In the genomic region with DNA sequence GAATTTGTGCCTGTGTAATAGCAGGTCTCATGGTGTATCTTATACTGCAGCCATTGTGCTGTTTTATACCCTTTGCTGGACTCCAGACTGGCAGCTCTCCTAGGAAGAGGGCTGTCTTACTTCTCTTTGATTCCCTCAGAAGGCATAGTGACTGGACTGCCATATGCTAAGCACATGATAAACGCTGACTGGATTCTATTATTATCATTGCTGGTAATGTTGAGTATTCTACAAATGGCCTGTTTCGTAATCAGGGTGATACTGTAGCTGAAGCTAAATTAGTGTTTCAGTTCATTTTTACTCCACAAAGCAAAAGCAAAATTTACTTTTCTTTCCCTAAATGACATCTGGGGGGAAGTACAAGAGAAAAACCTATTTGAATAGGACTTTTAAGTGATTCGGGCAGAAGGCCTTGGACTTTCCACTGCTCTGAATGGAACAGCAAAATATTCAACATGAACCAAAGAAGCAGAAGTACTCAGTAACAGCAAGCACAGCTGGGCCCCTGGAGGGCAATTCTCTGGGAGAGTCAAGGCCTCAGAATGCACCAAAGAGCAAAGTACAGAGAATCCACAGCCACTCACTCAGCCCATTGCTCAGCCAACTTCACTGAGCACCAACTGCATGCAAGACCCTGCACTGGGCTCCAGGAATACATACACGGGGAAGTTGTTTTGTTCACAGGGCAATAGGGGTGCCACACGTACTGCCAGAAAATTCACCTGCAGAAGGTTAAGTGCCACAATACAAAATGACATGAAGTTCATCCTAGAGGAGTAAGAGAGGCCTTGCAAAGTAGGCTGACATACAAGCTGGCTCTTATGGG, we compare ENCODE assay signal across 9 cellular contexts. TPM values are rescaled to one million over a fixed set of nuclear protein-coding genes. Genes with fewer than 3 reads are reported as not detected.
A peak's percentile ranks its signal among the peaks of the same experiment; 100 is the strongest.
DNase-seq lines count a peak whose midpoint lies in the region; ATAC-seq and TF ChIP-seq lines count a peak whose summit lies in the region.
"Had no signal": no experiment of that assay in that cellular context is flagged by ENCODE, and none has a peak within 500 bp of the region (broad histone marks: within the 10 kb centered on the region; RNA-seq: fewer than 3 reads in every experiment).

No MANE protein-coding gene starts in this region.

- no peaks in the 10 kb centered on the region for H3K9me3 ChIP-seq in heart right ventricle
- H3K9me3 ChIP-seq in tibial nerve, result no peaks in the 10 kb centered on the region
- H3K9me3 ChIP-seq: adrenal gland had no signal

- ATAC-seq in HG02981 (IDR thresholded peaks at IDR 0.05; ENCODE audit: unreplicated experiment), result peak; percentile 60
- peak; percentile 71 to 90 (median 87) for ATAC-seq in heart right ventricle

- H3K27ac ChIP-seq in heart right ventricle (peak overlapping the region in 7 of 10 donors; percentile 6 to 87 (median 61)), tibial nerve (peak overlapping the region in 3 of 4 donors; percentile 4 to 82 (median 65))

- H3K4me1 ChIP-seq in heart right ventricle, result peaks cover 0 to 69% (median 12%) of the 10 kb centered on the region in 9 donors
- H3K4me1 ChIP-seq in tibial nerve, result peaks cover 0 to 20% (median 13%) of the 10 kb centered on the region in 4 donors
- H3K4me1 ChIP-seq: adrenal gland had no signal

- peak overlapping the region; percentile 78 for H3K4me3 Mint-ChIP-seq in activated naive CD4-positive, alpha-beta T cell treated with anti-CD3 and anti-CD28 coated beads, Interleukin-2, amount 50 U/mL, for 24 hours
- H3K4me3 Mint-ChIP-seq in Calu3 (ENCODE audit: low read depth, unreplicated experiment), result no peak overlapping the region

- no peak for TF ChIP-seq POLR2A in tibial nerve (IDR thresholded peaks at IDR 0.05)

- peak overlapping the region; percentile 96 for H3K27ac Mint-ChIP-seq in activated naive CD4-positive, alpha-beta T cell treated with anti-CD3 and anti-CD28 coated beads, Interleukin-2, amount 50 U/mL, for 24 hours
- H3K27ac Mint-ChIP-seq in Calu3 (ENCODE audit: unreplicated experiment), result no peak overlapping the region

- intact Hi-C loops in heart right ventricle (cut with DNase I) (no loop called here), Calu3 (cut with micrococcal nuclease; ENCODE audit: unreplicated experiment) (no loop called here)

- TF ChIP-seq CTCF in heart right ventricle (IDR thresholded peaks at IDR 0.05), result no peak
- no peak for TF ChIP-seq CTCF in tibial nerve (IDR thresholded peaks at IDR 0.05)
- no peak for TF ChIP-seq CTCF in Calu3 (IDR thresholded peaks at IDR 0.05; ENCODE audit: unreplicated experiment)

- CTCF ChIA-PET in Calu3 (lab: Charles Lee), result no interaction called here

- peaks cover 26% of the 10 kb centered on the region for H3K4me1 Mint-ChIP-seq in activated naive CD4-positive, alpha-beta T cell treated with anti-CD3 and anti-CD28 coated beads, Interleukin-2, amount 50 U/mL, for 24 hours
- H3K4me1 Mint-ChIP-seq in Calu3 (ENCODE audit: low read depth, unreplicated experiment), result no peaks in the 10 kb centered on the region

- no peak for DNase-seq in activated naive CD4-positive, alpha-beta T cell (lab: John Stamatoyannopoulos, UW)
- DNase-seq in RPMI8226 (peak; percentile 35), heart right ventricle (no peak), tibial nerve (ENCODE audit: low spot score in 2 of 2) (peak in 1 of 2 donors; percentile 55), Calu3 (no peak), NCI-H2196 (lab: John Stamatoyannopoulos, UW; ENCODE audit: unreplicated experiment) (no peak)

- BruUV-seq in Calu3 (replicated peaks; lab: Mats Ljungman, UMichigan), result no TSS peak

- no peaks in the 10 kb centered on the region for H3K9me3 Mint-ChIP-seq in activated naive CD4-positive, alpha-beta T cell treated with anti-CD3 and anti-CD28 coated beads, Interleukin-2, amount 50 U/mL, for 24 hours
- peaks cover 4% of the 10 kb centered on the region for H3K9me3 Mint-ChIP-seq in Calu3 (ENCODE audit: low read depth, unreplicated experiment)

- no peaks in the 10 kb centered on the region for H3K36me3 Mint-ChIP-seq in activated naive CD4-positive, alpha-beta T cell treated with anti-CD3 and anti-CD28 coated beads, Interleukin-2, amount 50 U/mL, for 24 hours
- H3K36me3 Mint-ChIP-seq in Calu3 (ENCODE audit: insufficient read depth, unreplicated experiment), result no peaks in the 10 kb centered on the region

- no peaks in the 10 kb centered on the region for H3K27me3 ChIP-seq in heart right ventricle
- H3K27me3 ChIP-seq in tibial nerve, result no peaks in the 10 kb centered on the region
- H3K27me3 ChIP-seq: adrenal gland had no signal

- H3K4me3 ChIP-seq in heart right ventricle, result no peak overlapping the region
- no peak overlapping the region for H3K4me3 ChIP-seq in tibial nerve
- H3K4me3 ChIP-seq: adrenal gland had no signal

- TF ChIP-seq EP300 in tibial nerve (IDR thresholded peaks at IDR 0.05), result peak in 1 of 2 donors; percentile 80

- 65 to 69% methylated on average over 5 of the region's 5 CpGs for WGBS in heart right ventricle, 2 donors
- 50 to 64% methylated on average over 5 of the region's 5 CpGs for WGBS in tibial nerve, 2 donors

- no peaks in the 10 kb centered on the region for H3K36me3 ChIP-seq in heart right ventricle
- no peaks in the 10 kb centered on the region for H3K36me3 ChIP-seq in tibial nerve
- H3K36me3 ChIP-seq: adrenal gland had no signal

- no peaks in the 10 kb centered on the region for H3K27me3 Mint-ChIP-seq in activated naive CD4-positive, alpha-beta T cell treated with anti-CD3 and anti-CD28 coated beads, Interleukin-2, amount 50 U/mL, for 24 hours
- peaks cover 21% of the 10 kb centered on the region for H3K27me3 Mint-ChIP-seq in Calu3 (ENCODE audit: unreplicated experiment)

RNA-seq across cellular contexts. Expression of a gene that starts 7.9 kb away (rescaled TPM):
- 10 to 100 TPM in 1 of 10 donors, 1 to 10 TPM in 1, under 1 TPM in 6, not detected in 2; 0.30 to 11.1 (median 0.67) TPM for total RNA-seq in heart right ventricle
- 1 to 10 TPM in 1 of 2 donors, under 1 TPM in 1; 0.37 to 1.0 TPM for polyA plus RNA-seq in heart right ventricle
- total RNA-seq in tibial nerve, result 1 to 10 TPM in 2 of 4 donors, under 1 TPM in 1, not detected in 1; 0.59 to 2.1 (median 1.3) TPM
- total RNA-seq in Calu3 (2022), result not detected in 2 replicates
